36 cellular contexts compared by ENCODE assay signal in genomic region chr19:21197589-21198295, GRCh38. TPM values are rescaled to one million over a fixed set of nuclear protein-coding genes. Genes with fewer than 3 reads are reported as not detected.
DNase-seq lines count a peak whose midpoint lies in the region; ATAC-seq, FAIRE-seq and TF ChIP-seq lines count a peak whose summit lies in the region.
"Had no signal": no experiment of that assay in that cellular context is flagged by ENCODE, and none has a peak within 500 bp of the region (broad histone marks: within the 10 kb centered on the region; RNA-seq: fewer than 3 reads in every experiment).

No MANE protein-coding gene starts in this region.

- no peak for FAIRE-seq in astrocyte (lab: Jason Lieb, UNC)
- FAIRE-seq: GM18507, H1, RCC 7860, TTC549 had no signal

- H4K5ac ChIP-seq in IMR-90 (ENCODE audit: low read depth, low read length), result no peak overlapping the region

- H4K8ac ChIP-seq in IMR-90 (ENCODE audit: low read depth in 2 of 2, low read length in 2 of 2), result no peak overlapping the region

- in situ Hi-C loops in IMR-90 (cut with MboI; ENCODE audit: low sequenced_read_pairs), result no loop called here

- H3K9me3 ChIP-seq in IMR-90 (ENCODE audit: control insufficient read depth, insufficient read depth, low read length) (no peaks in the 10 kb centered on the region; the same call in 1 of the 2 replicates), astrocyte (ENCODE audit: insufficient read depth, low read depth, low read length) (peaks cover 6% of the 10 kb centered on the region)
- H3K9me3 ChIP-seq: BE2C, MG63, prostate gland, sigmoid colon, stomach, thyroid gland had no signal

- H3K4me3 ChIP-seq in IMR-90 (ENCODE audit: insufficient read depth, low read depth, low read length) (no peak overlapping the region), astrocyte (ENCODE audit: insufficient read depth, low read depth, low read length) (no peak overlapping the region)
- H3K4me3 ChIP-seq: lower lobe of right lung, MG63, prostate gland, sigmoid colon, SJCRH30, stomach, thyroid gland had no signal

- BruUV-seq in IMR-90 (replicated peaks; lab: Mats Ljungman, UMichigan), result no TSS peak

- H2BK20ac ChIP-seq in IMR-90 (ENCODE audit: low read depth, low read length), result no peak overlapping the region

- peak; percentile 3 for DNase-seq in IMR-90
- peak; percentile 97 for DNase-seq in OCI-M1 (lab: John Stamatoyannopoulos, UW)
- no peak for DNase-seq in astrocyte (ENCODE audit: low read depth)
- DNase-seq in mesothelial cell of epicardium (ENCODE audit: low spot score in 2 of 2, unreplicated experiment in 2 of 2), result no peak
- DNase-seq in NCI-H128 (lab: John Stamatoyannopoulos, UW; ENCODE audit: unreplicated experiment), result no peak
- DNase-seq: ACHN; activated CD4-positive, alpha-beta memory T cell treated with anti-CD3 and anti-CD28 coated beads for 36 hours; activated CD4-positive, CD25-positive, alpha-beta regulatory T cell treated with anti-CD3 and anti-CD28 coated beads, Interleukin-2, amount 50 U/mL, for 72 hours; activated CD8-positive, alpha-beta memory T cell treated with anti-CD3 and anti-CD28 coated beads, Interleukin-2, amount 50 U/mL, for 48 hours; activated naive CD4-positive, alpha-beta T cell treated with Interleukin-2 at 50 U/mL for 16 hours; BE2C; CD8-positive, alpha-beta T cell; cerebellar nuclear complex; EL; KG1; lower lobe of right lung; MG63; naive thymus-derived CD4-positive, alpha-beta T cell; NCI-H146; NCI-H748 treated with DMSO at 0.1 percent for 48 hours; sigmoid colon; SJCRH30; stimulated activated CD4-positive, alpha-beta T cell treated with anti-CD3 and anti-CD28 coated beads, Interleukin-12 subunit alpha, Interleukin-12 subunit beta, amount 100 ng/mL, for 4 hours; stimulated activated CD4-positive, alpha-beta T cell treated with anti-CD3 and anti-CD28 coated beads, Interleukin-2, amount 100 ng/mL, for 48 hours; stomach; T-cell; thyroid gland had no signal

- H4K20me1 ChIP-seq in IMR-90 (ENCODE audit: insufficient read depth, low read length), result no peaks in the 10 kb centered on the region
- no peaks in the 10 kb centered on the region for H4K20me1 ChIP-seq in astrocyte (ENCODE audit: insufficient read depth, low read length)

- H3K4me1 Mint-ChIP-seq in astrocyte (ENCODE audit: low read depth, unreplicated experiment) (peaks cover 32% of the 10 kb centered on the region), mesothelial cell of epicardium (peaks cover 26% of the 10 kb centered on the region)
- H3K4me1 Mint-ChIP-seq: brain, T-cell had no signal

- no peaks in the 10 kb centered on the region for H3K36me3 ChIP-seq in IMR-90 (ENCODE audit: control insufficient read depth, insufficient read depth, low read length)
- no peaks in the 10 kb centered on the region for H3K36me3 ChIP-seq in astrocyte (ENCODE audit: insufficient read depth, low read length)
- H3K36me3 ChIP-seq: BE2C, lower lobe of right lung, MG63, prostate gland, sigmoid colon, SJCRH30, stomach, thyroid gland had no signal

- TF ChIP-seq CTCF in IMR-90 (conservative IDR thresholded peaks at IDR 0.05; ENCODE audit: low read depth, low read length), result no peak
- TF ChIP-seq CTCF in astrocyte (IDR thresholded peaks at IDR 0.05; ENCODE audit: insufficient read depth, low read depth, low read length), result no peak
- TF ChIP-seq CTCF in mesothelial cell of epicardium (IDR thresholded peaks at IDR 0.05; ENCODE audit: unreplicated experiment), result no peak

- no peak overlapping the region for H4K91ac ChIP-seq in IMR-90 (ENCODE audit: insufficient read depth, low read depth, low read length)

- H3K23ac ChIP-seq in IMR-90 (ENCODE audit: low read depth, low read length), result no peak overlapping the region

- H3K9me1 ChIP-seq in IMR-90 (ENCODE audit: insufficient read depth, low read length), result no peaks in the 10 kb centered on the region

- H3K27ac Mint-ChIP-seq in astrocyte (ENCODE audit: unreplicated experiment), result peak overlapping the region; percentile 56
- H3K27ac Mint-ChIP-seq in mesothelial cell of epicardium, result peak overlapping the region; percentile 36
- H3K27ac Mint-ChIP-seq: activated CD4-positive, alpha-beta memory T cell treated with anti-CD3 and anti-CD28 coated beads for 36 hours; activated T-helper 1 cell treated with anti-CD3 and anti-CD28 coated beads, Interleukin-12 subunit alpha, Interleukin-12 subunit beta, Interleukin-2, Interleukin-4 antibody, amounts not matched to agents 30 ng/mL and 10 ng/mL and 1 ng/mL, durations not matched to agents 14 hours and 24 hours and 36 hours; brain; CD8-positive, alpha-beta T cell; naive thymus-derived CD4-positive, alpha-beta T cell; T-cell had no signal

- intact Hi-C loops in IMR-90 (cut with micrococcal nuclease), result no loop called here

- no peak overlapping the region for H3K56ac ChIP-seq in IMR-90 (ENCODE audit: extremely low read depth, insufficient read depth, low read length)

- no peak overlapping the region for H2AFZ ChIP-seq in IMR-90 (replicated peaks; ENCODE audit: low read length, poor library complexity)
- no peak overlapping the region for H2AFZ ChIP-seq in astrocyte (ENCODE audit: low read depth, low read length)

- H3K14ac ChIP-seq in IMR-90 (replicated peaks; ENCODE audit: low read depth, low read length), result no peak overlapping the region

- H3K27me3 ChIP-seq in IMR-90 (ENCODE audit: control insufficient read depth, insufficient read depth, low read length) (no peaks in the 10 kb centered on the region), astrocyte (ENCODE audit: insufficient read depth, low read length) (no peaks in the 10 kb centered on the region)
- H3K27me3 ChIP-seq: BE2C, MG63, sigmoid colon, SJCRH30, stomach, thyroid gland had no signal

- no peak overlapping the region for H2BK5ac ChIP-seq in IMR-90 (ENCODE audit: low read depth, low read length, poor library complexity, severe bottlenecking)

- H3K9ac ChIP-seq in IMR-90 (ENCODE audit: low read depth, low read length) (no peak overlapping the region), astrocyte (ENCODE audit: low read length) (no peak overlapping the region)

- H3K36me3 Mint-ChIP-seq in astrocyte (ENCODE audit: low read depth, unreplicated experiment) (no peaks in the 10 kb centered on the region), mesothelial cell of epicardium (no peaks in the 10 kb centered on the region)
- H3K36me3 Mint-ChIP-seq: activated CD4-positive, alpha-beta memory T cell treated with anti-CD3 and anti-CD28 coated beads for 36 hours; brain; CD8-positive, alpha-beta T cell; naive thymus-derived CD4-positive, alpha-beta T cell; T-cell had no signal

- no peaks in the 10 kb centered on the region for H3K79me1 ChIP-seq in IMR-90 (ENCODE audit: low read depth in 1 of 2, low read length in 2 of 2)

- H3K4me1 ChIP-seq in IMR-90 (ENCODE audit: control insufficient read depth, insufficient read depth, low read length) (no peaks in the 10 kb centered on the region), astrocyte (ENCODE audit: insufficient read depth, low read length) (no peaks in the 10 kb centered on the region)
- H3K4me1 ChIP-seq: BE2C, lower lobe of right lung, prostate gland, sigmoid colon, SJCRH30, stomach had no signal

- no peak overlapping the region for H3K27ac ChIP-seq in IMR-90 (ENCODE audit: insufficient read depth, low read length)
- H3K27ac ChIP-seq in astrocyte (ENCODE audit: low read depth, low read length), result no peak overlapping the region
- H3K27ac ChIP-seq: lower lobe of right lung, prostate gland, sigmoid colon, SJCRH30, stomach, thyroid gland had no signal

- H2BK120ac ChIP-seq in IMR-90 (ENCODE audit: low read depth, low read length), result no peak overlapping the region

- H2AK5ac ChIP-seq in IMR-90 (ENCODE audit: low read depth, low read length), result no peak overlapping the region

- H3K9me3 Mint-ChIP-seq in astrocyte (ENCODE audit: unreplicated experiment) (no peaks in the 10 kb centered on the region), mesothelial cell of epicardium (no peaks in the 10 kb centered on the region)
- H3K9me3 Mint-ChIP-seq: brain; CD8-positive, alpha-beta T cell had no signal

- POLR2A ChIA-PET in IMR-90 (lab: Charles Lee; ENCODE audit: unreplicated experiment), result no interaction called here

- no CpG with 5 or more reads among the region's 7 CpGs for WGBS in IMR-90 (ENCODE audit: extremely low coverage in 2 of 2, insufficient read length in 1 of 2), 2 experiments

- H3K79me2 ChIP-seq in astrocyte (ENCODE audit: insufficient read depth, low read length), result no peaks in the 10 kb centered on the region

- H2BK15ac ChIP-seq in IMR-90 (ENCODE audit: low read depth, low read length), result no peak overlapping the region

- H3K4me3 Mint-ChIP-seq in astrocyte (ENCODE audit: unreplicated experiment) (no peak overlapping the region), mesothelial cell of epicardium (no peak overlapping the region)
- H3K4me3 Mint-ChIP-seq: activated CD4-positive, alpha-beta memory T cell treated with anti-CD3 and anti-CD28 coated beads for 36 hours; activated T-helper 1 cell treated with anti-CD3 and anti-CD28 coated beads, Interleukin-12 subunit alpha, Interleukin-12 subunit beta, Interleukin-2, Interleukin-4 antibody, amounts not matched to agents 30 ng/mL and 10 ng/mL and 1 ng/mL, durations not matched to agents 14 hours and 24 hours and 36 hours; brain; CD8-positive, alpha-beta T cell; naive thymus-derived CD4-positive, alpha-beta T cell; T-cell had no signal

- H3K4me2 ChIP-seq in IMR-90 (ENCODE audit: low read depth, low read length) (no peak overlapping the region), astrocyte (ENCODE audit: low read length) (no peak overlapping the region)

- ATAC-seq in IMR-90 (ENCODE audit: low read depth) (no peak), HG03469 (IDR thresholded peaks at IDR 0.05; ENCODE audit: unreplicated experiment) (no peak), GM21528 (IDR thresholded peaks at IDR 0.05; ENCODE audit: low FRiP score, unreplicated experiment) (no peak)
- ATAC-seq: CD8-positive, alpha-beta T cell; lower lobe of right lung; naive thymus-derived CD4-positive, alpha-beta T cell; T-cell had no signal

- H3K4ac ChIP-seq in IMR-90 (ENCODE audit: low read depth, low read length), result no peak overlapping the region

- TF ChIP-seq RAD21 in IMR-90 (IDR thresholded peaks at IDR 0.05; ENCODE audit: low read length), result no peak

- dilution Hi-C loops in IMR-90 (cut with HindIII; ENCODE audit: low sequenced_read_pairs, unreplicated experiment), result no loop called here

- H3K27me3 Mint-ChIP-seq in astrocyte (ENCODE audit: low read depth, unreplicated experiment), result no peaks in the 10 kb centered on the region
- H3K27me3 Mint-ChIP-seq in mesothelial cell of epicardium (ENCODE audit: low read depth), result no peaks in the 10 kb centered on the region
- H3K27me3 Mint-ChIP-seq: naive thymus-derived CD4-positive, alpha-beta T cell; T-cell had no signal

- CTCF ChIA-PET in IMR-90 (lab: Yijun Ruan, JAX), result interaction anchor here (0.9 kb wide), 1 partner anchor 13 kb away, joined by 3 read pairs; no protein-coding TSS in a partner anchor

- no peak for TF ChIP-seq POLR2A in IMR-90 (IDR thresholded peaks at IDR 0.05; ENCODE audit: low read depth, low read length)

- H2AK9ac ChIP-seq in IMR-90 (replicated peaks; ENCODE audit: low read depth, low read length, poor library complexity), result no peak overlapping the region

- H3K18ac ChIP-seq in IMR-90 (ENCODE audit: low read depth, low read length), result no peak overlapping the region

RNA-seq across cellular contexts. Expression of gene ZNF431, which starts 55.9 kb away (rescaled TPM):
- total RNA-seq in IMR-90 (2012; rRNA removed) (4.5 and 6.1 TPM in 2 replicates), astrocyte (22.7 and 29.4 TPM in 2 replicates), mesothelial cell of epicardium (39.4 to 41.5 TPM (median 39.9 TPM) in 3 replicates)
- 4.0 and 4.3 TPM in 2 replicates for polyA plus RNA-seq in IMR-90 (2012; rRNA removed)
- polyA plus RNA-seq in IMR-90 (2012; cell fraction: cytosol; rRNA removed), result 0.16 and 0.92 TPM in 2 replicates
- polyA plus RNA-seq in IMR-90 (2012; cell fraction: nucleus; rRNA removed; ENCODE audit: low replicate concordance), result 2.1 and 9.4 TPM in 2 replicates

Comparison
In these comparisons a context has a peak if more than half of its experiments do, and no peak if none do; other contexts are left out.
1. DNase-seq: peak in IMR-90 (single experiment) and OCI-M1 (single experiment); none in astrocyte (single experiment), mesothelial cell of epicardium (0 of 2) and NCI-H128 (single experiment).